16 cellular contexts compared by ENCODE assay signal in genomic region chr15:39835550-39835949, GRCh38.
"Had no signal": no experiment of that assay in that cellular context is flagged by ENCODE, and none has a peak within 500 bp of the region (broad histone marks: within the 10 kb centered on the region; RNA-seq: fewer than 3 reads in every experiment).

No MANE protein-coding gene starts in this region.

- H3K4me3 Mint-ChIP-seq: activated CD8-positive, alpha-beta memory T cell treated with anti-CD3 and anti-CD28 coated beads, Interleukin-2, amount 10 ng/mL, durations not matched to agents 7 days and 5 days; naive thymus-derived CD4-positive, alpha-beta T cell; stimulated activated memory B cell treated with anti-CD40 and anti-IgM and Interleukin-4, amounts not matched to agents 10 μg/mL and 1 μg/mL and 100 μg/mL, for 72 hours had no signal

- H3K36me3 Mint-ChIP-seq: activated CD8-positive, alpha-beta memory T cell treated with anti-CD3 and anti-CD28 coated beads, Interleukin-2, amount 10 ng/mL, durations not matched to agents 7 days and 5 days; naive thymus-derived CD4-positive, alpha-beta T cell; stimulated activated memory B cell treated with anti-CD40 and anti-IgM and Interleukin-4, amounts not matched to agents 10 μg/mL and 1 μg/mL and 100 μg/mL, for 72 hours had no signal

- H3K36me3 ChIP-seq: left lung, thyroid gland had no signal

- ATAC-seq: activated CD8-positive, alpha-beta memory T cell treated with anti-CD3 and anti-CD28 coated beads, Interleukin-2, amount 10 ng/mL, durations not matched to agents 7 days and 5 days; left lung; mucosa of descending colon; naive thymus-derived CD4-positive, alpha-beta T cell; stimulated activated memory B cell treated with anti-CD40 and anti-IgM and Interleukin-4, amounts not matched to agents 10 μg/mL and 1 μg/mL and 100 μg/mL, for 72 hours had no signal

- H3K9me3 Mint-ChIP-seq: stimulated activated memory B cell treated with anti-CD40 and anti-IgM and Interleukin-4, amounts not matched to agents 10 μg/mL and 1 μg/mL and 100 μg/mL, for 72 hours had no signal

- H3K27ac ChIP-seq: left lung, thyroid gland had no signal

- H3K27ac Mint-ChIP-seq: activated CD8-positive, alpha-beta memory T cell treated with anti-CD3 and anti-CD28 coated beads, Interleukin-2, amount 10 ng/mL, durations not matched to agents 7 days and 5 days; naive thymus-derived CD4-positive, alpha-beta T cell; stimulated activated memory B cell treated with anti-CD40 and anti-IgM and Interleukin-4, amounts not matched to agents 10 μg/mL and 1 μg/mL and 100 μg/mL, for 72 hours had no signal

- H3K9me3 ChIP-seq: mucosa of descending colon, thyroid gland had no signal

- H3K4me1 Mint-ChIP-seq: activated CD8-positive, alpha-beta memory T cell treated with anti-CD3 and anti-CD28 coated beads, Interleukin-2, amount 10 ng/mL, durations not matched to agents 7 days and 5 days; stimulated activated memory B cell treated with anti-CD40 and anti-IgM and Interleukin-4, amounts not matched to agents 10 μg/mL and 1 μg/mL and 100 μg/mL, for 72 hours had no signal

- H3K27me3 ChIP-seq: left lung, thyroid gland had no signal

- DNase-seq: activated CD4-positive, alpha-beta T cell treated with anti-CD3 and anti-CD28 coated beads, Interleukin-2, amount 50 U/mL, for 4 hours; activated CD4-positive, CD25-positive, alpha-beta regulatory T cell treated with anti-CD3 and anti-CD28 coated beads, Interleukin-2, amount 50 U/mL, for 72 hours; activated CD8-positive, alpha-beta memory T cell treated with anti-CD3 and anti-CD28 coated beads, Interleukin-2, amount 10 ng/mL, durations not matched to agents 7 days and 5 days; activated naive CD4-positive, alpha-beta T cell treated with anti-CD3 and anti-CD28 coated beads, Interleukin-2, amount 50 U/mL, for 16 hours; activated T-cell treated with anti-CD3 and anti-CD28 coated beads, Interleukin-2, amount 50 U/mL, for 1 hour; islet precursor cell; left lung; mammary epithelial cell; mucosa of descending colon; naive thymus-derived CD4-positive, alpha-beta T cell; nucleus accumbens; posterior cingulate gyrus; stimulated activated CD4-positive, alpha-beta T cell treated with anti-CD3 and anti-CD28 coated beads, Interleukin-2, amount 100 ng/mL, for 48 hours; T1000; thyroid gland had no signal

- H3K4me1 ChIP-seq: left lung, thyroid gland had no signal

- H3K4me3 ChIP-seq: left lung, mucosa of descending colon, thyroid gland had no signal
